Comparison of ENCODE assay signal across 8 cellular contexts in the genomic region with DNA sequence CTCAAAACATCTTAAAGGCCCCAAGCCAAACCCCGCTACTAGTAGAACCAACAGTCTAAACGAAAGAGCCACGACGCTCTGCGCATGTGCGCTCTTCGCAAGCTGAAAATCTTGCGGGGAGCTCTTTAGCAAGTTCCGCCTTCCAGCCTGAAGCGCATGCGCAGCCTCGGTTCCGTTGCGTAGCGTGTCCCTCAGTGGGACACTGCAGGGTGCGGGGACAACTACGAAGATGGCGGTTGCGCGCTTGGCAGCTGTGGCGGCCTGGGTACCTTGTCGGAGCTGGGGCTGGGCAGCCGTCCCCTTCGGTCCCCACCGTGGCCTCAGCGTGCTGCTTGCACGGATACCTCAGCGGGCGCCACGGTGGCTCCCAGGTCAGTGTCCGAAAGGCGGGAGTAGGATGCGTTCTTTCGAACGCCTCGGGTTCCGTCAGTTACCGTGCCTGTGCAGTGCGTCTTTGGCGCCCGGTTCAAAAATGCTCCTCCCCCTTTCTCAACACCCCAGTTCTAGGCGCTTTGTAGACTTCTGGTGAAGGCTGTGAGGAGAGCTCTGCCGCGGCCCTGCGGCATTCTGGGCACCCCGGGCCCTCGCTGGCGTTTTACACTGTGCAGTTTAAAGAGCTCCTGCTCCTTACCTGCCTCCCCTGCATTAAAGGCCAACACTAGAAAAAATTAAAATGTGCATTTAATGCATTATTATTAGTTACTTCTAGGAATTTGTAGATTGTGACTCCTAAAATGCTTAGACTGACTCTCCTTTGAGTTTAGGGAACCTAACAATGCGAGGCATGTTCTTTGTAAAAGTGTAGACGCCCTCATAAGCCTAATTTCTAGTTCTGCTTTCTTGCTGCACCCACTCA. TPM values are rescaled to one million over a fixed set of nuclear protein-coding genes. Genes with fewer than 3 reads are reported as not detected.
DNase-seq lines count a peak whose midpoint lies in the region; ATAC-seq and TF ChIP-seq lines count a peak whose summit lies in the region.

TSS of gene ABHD10 (plus strand) at position 194 of the 856 bp plus-strand sequence. CDS start at position 230, 36 bp downstream.

- H3K4me1 ChIP-seq in adrenal gland (replicated peaks in 1 of 2) (peaks cover 6 to 33% of the 10 kb centered on the region in 2 donors), heart right ventricle (peaks cover 0 to 47% (median 27%) of the 10 kb centered on the region in 9 donors), upper lobe of left lung (peaks cover 16 to 18% (median 17%) of the 10 kb centered on the region in 4 donors)

- CTCF ChIA-PET in T-cell (lab: Charles Lee) = interaction anchor here (0.6 to 3.8 kb wide), 28 partner anchors 9 to 437 kb away, joined by 3 to 30 read pairs (median 4); partner anchors contain the start of gene CD96 (in 1 of the 2)

- DNase-seq in GM12865 (ENCODE audit: low read depth) = peak; percentile 98
- DNase-seq in NCI-H1417 (lab: John Stamatoyannopoulos, UW) = peak; percentile 99 to 100 (median 99)
- DNase-seq in T-cell = peak; percentile 88 to 99 (median 96)
- DNase-seq in adrenal gland = peak; percentile 97 to 99 (median 98)
- peak; percentile 97 to 99 for DNase-seq in heart right ventricle
- DNase-seq in posterior cingulate gyrus = peak; percentile 93 to 99 (median 96)
- DNase-seq in upper lobe of left lung = peak; percentile 96 to 97

- no peak for TF ChIP-seq EP300 in upper lobe of left lung (IDR thresholded peaks at IDR 0.05)

- TF ChIP-seq POLR2A in adrenal gland (IDR thresholded peaks at IDR 0.05) (peak; percentile 88 to 97), upper lobe of left lung (IDR thresholded peaks at IDR 0.05) (peak in 3 of 4 donors; percentile 83 to 96 (median 88))

- TF ChIP-seq CTCF in GM12865 (IDR thresholded peaks at IDR 0.05; ENCODE audit: insufficient read depth, low read depth, low read length, missing control alignments) (no peak), adrenal gland (IDR thresholded peaks at IDR 0.05) (no peak), heart right ventricle (IDR thresholded peaks at IDR 0.05) (no peak), upper lobe of left lung (IDR thresholded peaks at IDR 0.05) (peak in 2 of 6 experiments; percentile 8 to 29)

- H3K27ac Mint-ChIP-seq in T-cell = peak within 1 kb of the TSS; percentile 89 to 92

- H3K27me3 ChIP-seq in adrenal gland (no peaks in the 10 kb centered on the region), heart right ventricle (no peaks in the 10 kb centered on the region), upper lobe of left lung (no peaks in the 10 kb centered on the region)

- peak within 1 kb of the TSS; percentile 91 to 94 (median 92) for H3K4me3 Mint-ChIP-seq in T-cell

- intact Hi-C loops in adrenal gland (cut with DNase I) = no loop called here
- intact Hi-C loops in heart right ventricle (cut with DNase I) = loop anchor here in 1 of 10 donors (5.0 kb wide), 1 partner anchor 33 kb away; no protein-coding TSS in a partner anchor
- intact Hi-C loops in posterior cingulate gyrus (cut with DNase I) = no loop called here

- H3K27me3 Mint-ChIP-seq in T-cell = no peaks in the 10 kb centered on the region

- H3K27ac ChIP-seq in adrenal gland = peak within 1 kb of the TSS in 4 of 5 donors; percentile 78 to 91 (median 86)
- H3K27ac ChIP-seq in heart right ventricle = peak within 1 kb of the TSS; percentile 32 to 92 (median 86)
- H3K27ac ChIP-seq in upper lobe of left lung = peak within 1 kb of the TSS; percentile 81 to 90 (median 83)

- ATAC-seq in HG02759 (IDR thresholded peaks at IDR 0.05; ENCODE audit: unreplicated experiment) = peak; percentile 97
- ATAC-seq in T-cell (replicated peaks in 1 of 4) = peak; percentile 96 to 97 (median 96)
- ATAC-seq in heart right ventricle = peak; percentile 97 to 99 (median 98)
- peak; percentile 98 for ATAC-seq in upper lobe of left lung (ENCODE audit: low FRiP score in 2 of 2)

- H3K36me3 Mint-ChIP-seq in T-cell = no peaks in the 10 kb centered on the region

- H3K9me3 Mint-ChIP-seq in T-cell = no peaks in the 10 kb centered on the region

- WGBS in adrenal gland, 4 donors = 0 to 1% (median 0%) methylated on average over 12 to 50 of the region's 50 CpGs
- WGBS in heart right ventricle, 2 donors = 0 to 1% methylated on average over 50 of the region's 50 CpGs
- 1% methylated on average over 11 to 35 of the region's 50 CpGs for WGBS in upper lobe of left lung, 2 donors

- peak within 1 kb of the TSS; percentile 97 for H3K4me3 ChIP-seq in GM12865 (ENCODE audit: low read depth, low read length)
- H3K4me3 ChIP-seq in adrenal gland = peak within 1 kb of the TSS; percentile 59 to 92 (median 82)
- peak within 1 kb of the TSS; percentile 56 to 95 (median 81) for H3K4me3 ChIP-seq in heart right ventricle
- H3K4me3 ChIP-seq in upper lobe of left lung = peak within 1 kb of the TSS; percentile 62 to 84 (median 74)

- peaks cover 48 to 51% (median 49%) of the 10 kb centered on the region in 3 donors for H3K4me1 Mint-ChIP-seq in T-cell

- H3K36me3 ChIP-seq in adrenal gland (replicated peaks in 1 of 2) = no peaks in the 10 kb centered on the region
- H3K36me3 ChIP-seq in heart right ventricle = peaks cover 0 to 37% (median 13%) of the 10 kb centered on the region in 9 donors
- H3K36me3 ChIP-seq in upper lobe of left lung = no peaks in the 10 kb centered on the region

- POLR2A ChIA-PET in T-cell (lab: Charles Lee) = interaction anchor here (0.5 to 1.5 kb wide), 16 partner anchors 10 to 514 kb away, joined by 3 to 11 read pairs (median 3); partner anchors contain the start of gene PHLDB2 (in 1 of the 2)

- no peaks in the 10 kb centered on the region for H3K9me3 ChIP-seq in adrenal gland (replicated peaks in 1 of 3)
- H3K9me3 ChIP-seq in heart right ventricle = no peaks in the 10 kb centered on the region
- H3K9me3 ChIP-seq in upper lobe of left lung = no peaks in the 10 kb centered on the region

RNA-seq across cellular contexts. Expression of gene ABHD10, which starts in this region (rescaled TPM):
- total RNA-seq in T-cell = 10 to 100 TPM; 18.3 to 31.8 (median 28.1) TPM
- 10 to 100 TPM; 27.6 to 63.9 (median 45.0) TPM for total RNA-seq in adrenal gland
- polyA plus RNA-seq in adrenal gland = 10 to 100 TPM; 28.6 to 47.7 (median 30.3) TPM
- 10 to 100 TPM; 42.5 to 57.8 (median 50.1) TPM for total RNA-seq in heart right ventricle
- polyA plus RNA-seq in heart right ventricle = 10 to 100 TPM; 10.5 to 51.1 TPM
- 10 to 100 TPM in 4 of 6 donors, 1 to 10 TPM in 2; 3.2 to 26.4 (median 18.1) TPM for total RNA-seq in upper lobe of left lung

Comparison
In these comparisons a context has a peak if more than half of its experiments do, and no peak if none do; other contexts are left out.
1. Peak in every context shown above with its lines: DNase-seq, ATAC-seq, H3K4me3 ChIP-seq and H3K27ac ChIP-seq.